In the genomic region with DNA sequence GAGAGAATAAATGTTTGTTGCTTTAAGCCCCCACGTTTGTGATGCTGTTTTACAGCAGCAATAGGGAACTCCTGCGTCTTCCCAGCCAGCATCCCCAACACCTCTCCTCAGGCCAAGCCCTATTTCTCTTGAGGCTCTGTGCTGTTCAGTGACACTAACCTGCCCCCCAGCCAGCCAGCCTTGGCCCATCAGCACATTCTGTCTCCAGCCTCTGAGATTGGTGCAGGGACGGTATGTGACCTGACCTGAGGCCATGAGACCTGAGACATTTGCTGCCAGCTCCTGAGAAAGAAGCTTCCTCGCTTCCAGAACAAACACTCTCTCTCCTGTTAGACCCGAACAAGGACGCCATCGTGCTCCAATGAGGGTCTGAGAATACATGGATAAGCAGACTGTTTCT, we compare ENCODE assay signal across 17 cellular contexts. TPM values are rescaled to one million over a fixed set of nuclear protein-coding genes. Genes with fewer than 3 reads are reported as not detected.
DNase-seq lines count a peak whose midpoint lies in the region; ATAC-seq and TF ChIP-seq lines count a peak whose summit lies in the region.
"Had no signal": no experiment of that assay in that cellular context is flagged by ENCODE, and none has a peak within 500 bp of the region (broad histone marks: within the 10 kb centered on the region; RNA-seq: fewer than 3 reads in every experiment).

No MANE protein-coding gene starts in this region.

- H3K4me1 Mint-ChIP-seq in activated CD8-positive, alpha-beta memory T cell treated with anti-CD3 and anti-CD28 coated beads, Interleukin-2, amount 10 ng/mL, durations not matched to agents 7 days and 5 days: peaks cover 4% of the 10 kb centered on the region

- no TSS peak for BruUV-seq in A673 (replicated peaks; lab: Mats Ljungman, UMichigan)

- no peak overlapping the region for H3K27ac Mint-ChIP-seq in activated CD8-positive, alpha-beta memory T cell treated with anti-CD3 and anti-CD28 coated beads, Interleukin-2, amount 10 ng/mL, durations not matched to agents 7 days and 5 days
- H3K27ac Mint-ChIP-seq: CD14-positive monocyte; CD4-positive, alpha-beta memory T cell had no signal

- H3K4me1 ChIP-seq in stomach (peaks cover 0 to 4% (median under 1%) of the 10 kb centered on the region in 4 donors), A673 (ENCODE audit: insufficient read depth, low read length, poor library complexity, severe bottlenecking) (no peaks in the 10 kb centered on the region)
- H3K4me1 ChIP-seq: A549, BLaER1 had no signal

- POLR2A ChIA-PET in A673 (lab: Charles Lee; ENCODE audit: low non-redundant PET): no interaction called here

- H3K27me3 ChIP-seq in stomach: no peaks in the 10 kb centered on the region
- no peaks in the 10 kb centered on the region for H3K27me3 ChIP-seq in A673 (replicated peaks; ENCODE audit: insufficient read depth, low read depth, low read length, poor library complexity)
- H3K27me3 ChIP-seq: BLaER1 had no signal

- H3K9me3 ChIP-seq in stomach: no peaks in the 10 kb centered on the region
- no peaks in the 10 kb centered on the region for H3K9me3 ChIP-seq in A673 (ENCODE audit: low read depth, low read length, poor library complexity, severe bottlenecking)
- H3K9me3 ChIP-seq: A549, BLaER1, HAP-1 had no signal

- no peak for TF ChIP-seq EP300 in stomach (IDR thresholded peaks at IDR 0.05)

- H3K27me3 Mint-ChIP-seq in activated CD8-positive, alpha-beta memory T cell treated with anti-CD3 and anti-CD28 coated beads, Interleukin-2, amount 10 ng/mL, durations not matched to agents 7 days and 5 days: peaks cover 36% of the 10 kb centered on the region

- intact Hi-C loops in left ventricle myocardium superior (cut with micrococcal nuclease): loop anchor here (10.0 kb wide), 1 partner anchor 392 kb away; no protein-coding TSS in a partner anchor
- intact Hi-C loops in stomach (cut with DNase I; ENCODE audit: low total_unique reads): no loop called here
- intact Hi-C loops in A673 (cut with micrococcal nuclease; ENCODE audit: unreplicated experiment): no loop called here

- H3K9me3 Mint-ChIP-seq in activated CD8-positive, alpha-beta memory T cell treated with anti-CD3 and anti-CD28 coated beads, Interleukin-2, amount 10 ng/mL, durations not matched to agents 7 days and 5 days (ENCODE audit: low read depth): no peaks in the 10 kb centered on the region
- H3K9me3 Mint-ChIP-seq: CD14-positive monocyte; CD4-positive, alpha-beta memory T cell had no signal

- TF ChIP-seq POLR2A in stomach (IDR thresholded peaks at IDR 0.05): no peak

- H3K27ac ChIP-seq in stomach: no peak overlapping the region
- no peak overlapping the region for H3K27ac ChIP-seq in A673 (ENCODE audit: low read depth, low read length, poor library complexity, severe bottlenecking)
- H3K27ac ChIP-seq: 22Rv1, A549, BLaER1, HL-60 had no signal

- H3K36me3 Mint-ChIP-seq in activated CD8-positive, alpha-beta memory T cell treated with anti-CD3 and anti-CD28 coated beads, Interleukin-2, amount 10 ng/mL, durations not matched to agents 7 days and 5 days: no peaks in the 10 kb centered on the region
- H3K36me3 Mint-ChIP-seq: CD14-positive monocyte; CD4-positive, alpha-beta memory T cell had no signal

- H3K36me3 ChIP-seq in stomach (no peaks in the 10 kb centered on the region), A673 (ENCODE audit: insufficient read depth, low read length, poor library complexity, severe bottlenecking) (no peaks in the 10 kb centered on the region)
- H3K36me3 ChIP-seq: BLaER1, HAP-1 had no signal

- TF ChIP-seq CTCF in stomach (IDR thresholded peaks at IDR 0.05) (no peak), A673 (conservative IDR thresholded peaks at IDR 0.05; ENCODE audit: low read depth, low read length) (no peak)

- DNase-seq in activated CD8-positive, alpha-beta memory T cell treated with anti-CD3 and anti-CD28 coated beads, Interleukin-2, amount 10 ng/mL, durations not matched to agents 7 days and 5 days: peak; percentile 31
- DNase-seq in activated CD8-positive, alpha-beta memory T cell treated with anti-CD3 and anti-CD28 coated beads, Interleukin-2, amount 50 U/mL, for 4 hours: no peak
- DNase-seq in ELF-1 (ENCODE audit: low read depth, low spot score) (peak; percentile 37), left ventricle myocardium superior (no peak), stomach (peak; percentile 4), pons (ENCODE audit: low spot score) (no peak), A673 (ENCODE audit: low spot score) (no peak)
- DNase-seq: CD4-positive, alpha-beta memory T cell; DMS153; DMS79 had no signal

- WGBS in stomach, 5 donors: 44 to 68% (median 58%) methylated on average over 7 of the region's 7 CpGs

- CTCF ChIA-PET in activated CD8-positive, alpha-beta memory T cell treated with anti-CD3 and anti-CD28 coated beads, Interleukin-2, amount 10 ng/mL, durations not matched to agents 7 days and 5 days (lab: Charles Lee): interaction anchor here (0.9 to 1.1 kb wide), 2 partner anchors 111 to 395 kb away, joined by 3 read pairs; no protein-coding TSS in a partner anchor
- CTCF ChIA-PET in A673 (lab: Charles Lee): no interaction called here

- ATAC-seq in activated CD8-positive, alpha-beta memory T cell treated with anti-CD3 and anti-CD28 coated beads, Interleukin-2, amount 10 ng/mL, durations not matched to agents 7 days and 5 days: no peak
- peak; percentile 69 for ATAC-seq in left ventricle myocardium superior
- ATAC-seq: A549, GM12878 had no signal

- no peak overlapping the region for H3K4me3 Mint-ChIP-seq in activated CD8-positive, alpha-beta memory T cell treated with anti-CD3 and anti-CD28 coated beads, Interleukin-2, amount 10 ng/mL, durations not matched to agents 7 days and 5 days
- H3K4me3 Mint-ChIP-seq: CD14-positive monocyte; CD4-positive, alpha-beta memory T cell had no signal

- H3K4me3 ChIP-seq in stomach: no peak overlapping the region
- no peak overlapping the region for H3K4me3 ChIP-seq in A673 (ENCODE audit: low read depth, low read length, poor library complexity, severe bottlenecking)
- H3K4me3 ChIP-seq: A549, BLaER1, GM12878, HAP-1 had no signal

RNA-seq across cellular contexts. Expression of a gene that starts 38.5 kb away (rescaled TPM):
- 10 to 100 TPM; 15.2 to 15.7 TPM for total RNA-seq in activated CD8-positive, alpha-beta memory T cell treated with anti-CD3 and anti-CD28 coated beads, Interleukin-2, amount 10 ng/mL, durations not matched to agents 7 days and 5 days
- total RNA-seq in left ventricle myocardium superior: 5.1 TPM
- 10 to 100 TPM in 2 of 5 donors, 1 to 10 TPM in 3; 7.6 to 21.4 (median 9.9) TPM for total RNA-seq in stomach
- 10 to 100 TPM in 1 of 3 donors, 1 to 10 TPM in 2; 8.4 to 12.7 (median 9.0) TPM for polyA plus RNA-seq in stomach
- total RNA-seq in A673 (2021): 25.7 and 32.5 TPM in 2 replicates

Comparison
In these comparisons a context has a peak if more than half of its experiments do, and no peak if none do; other contexts are left out.
1. DNase-seq: peak in activated CD8-positive, alpha-beta memory T cell treated with anti-CD3 and anti-CD28 coated beads, Interleukin-2, amount 10 ng/mL, durations not matched to agents 7 days and 5 days (single experiment), ELF-1 (single experiment) and stomach (single experiment); none in activated CD8-positive, alpha-beta memory T cell treated with anti-CD3 and anti-CD28 coated beads, Interleukin-2, amount 50 U/mL, for 4 hours (single experiment), left ventricle myocardium superior (single experiment), pons (single experiment) and A673 (single experiment).